Comparison of ENCODE assay signal across 8 cellular contexts in the genomic region with DNA sequence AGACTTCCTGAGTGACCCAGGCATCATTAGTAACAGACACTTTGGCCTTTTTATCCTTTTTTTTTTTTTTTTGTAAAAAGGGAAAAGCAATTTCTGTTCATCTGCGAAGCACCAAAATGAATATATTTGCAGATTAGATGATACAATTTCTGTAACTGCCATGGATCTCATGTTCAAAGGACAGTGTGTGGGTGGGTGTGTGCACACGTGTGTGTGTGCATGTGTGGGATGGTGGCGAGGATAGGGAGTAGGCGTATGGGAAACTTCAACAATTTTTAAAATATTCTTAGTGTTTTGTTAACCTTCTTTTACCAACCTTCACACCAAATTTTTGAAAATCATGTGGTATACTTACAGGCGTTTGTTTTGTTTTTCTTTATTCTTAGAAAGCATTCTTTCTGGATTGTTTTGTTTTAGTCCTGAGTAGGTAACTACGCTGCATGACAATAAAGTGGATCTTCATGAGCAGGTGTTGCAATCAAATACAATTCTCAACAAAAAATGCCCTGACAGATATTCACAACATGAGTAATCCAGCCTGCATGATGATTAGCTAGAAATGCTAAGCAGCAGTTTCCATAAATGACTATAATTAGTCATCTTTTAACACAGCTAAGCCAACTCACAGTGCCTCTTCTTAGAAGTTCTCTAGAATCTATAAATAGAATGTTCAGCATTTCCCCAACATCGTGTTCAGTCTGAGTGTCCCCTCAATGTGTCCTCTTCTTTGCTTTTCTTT. TPM values are rescaled to one million over a fixed set of nuclear protein-coding genes. Genes with fewer than 3 reads are reported as not detected.
DNase-seq lines count a peak whose midpoint lies in the region; ATAC-seq and TF ChIP-seq lines count a peak whose summit lies in the region.

No MANE protein-coding gene starts in this region.

- TF ChIP-seq CTCF in GM10248 (IDR thresholded peaks at IDR 0.05; ENCODE audit: control extremely low read depth, extremely low read depth, low read depth, missing control alignments) (no peak), NB4 (IDR thresholded peaks at IDR 0.05; ENCODE audit: low read depth, low read length) (no peak), fibroblast of lung (conservative IDR thresholded peaks at IDR 0.05 in 1 of 2, IDR thresholded peaks at IDR 0.05 in 1 of 2; ENCODE audit: low read depth in 1 of 2, low read length in 2 of 2) (no peak)

- no peak overlapping the region for H3K9ac ChIP-seq in fibroblast of lung (ENCODE audit: insufficient read depth, low read length)

- H3K4me3 ChIP-seq in NB4 (ENCODE audit: low read depth, low read length) (no peak overlapping the region), fibroblast of lung (replicated peaks in 1 of 4; ENCODE audit: control extremely low read depth in 1 of 4, insufficient read depth in 1 of 4, low read depth in 3 of 4, low read length in 4 of 4) (no peak overlapping the region)

- no peak for TF ChIP-seq POLR2A in NB4 (IDR thresholded peaks at IDR 0.05; ENCODE audit: extremely low read depth, insufficient read length)

- H2AFZ ChIP-seq in fibroblast of lung (ENCODE audit: low read length): no peak overlapping the region

- H4K20me1 ChIP-seq in fibroblast of lung (ENCODE audit: control insufficient read depth, extremely low read depth, insufficient read depth, low read length): no peaks in the 10 kb centered on the region

- CTCF ChIA-PET in GM10248 (lab: Yijun Ruan, JAX): interaction anchor here (1.0 to 9.8 kb wide), 6 partner anchors 16 to 474 kb away, joined by 3 to 188 read pairs (median 8); no protein-coding TSS in a partner anchor

- H3K4me1 Mint-ChIP-seq in immature natural killer cell: no peaks in the 10 kb centered on the region

- POLR2A ChIA-PET in GM10248 (lab: Yijun Ruan, JAX): interaction anchor here (0.7 kb wide), 1 partner anchor 251 kb away, joined by 3 read pairs; no protein-coding TSS in a partner anchor

- ATAC-seq in GM21447 (IDR thresholded peaks at IDR 0.05; ENCODE audit: unreplicated experiment) (peak; percentile 62), GM21528 (IDR thresholded peaks at IDR 0.05; ENCODE audit: low FRiP score, unreplicated experiment) (no peak)

- peaks cover 2 to 5% (median 2%) of the 10 kb centered on the region in 3 donors for H3K27me3 Mint-ChIP-seq in immature natural killer cell (ENCODE audit: low read depth in 3 of 3)

- no peak overlapping the region for H3K27ac Mint-ChIP-seq in immature natural killer cell

- H3K36me3 Mint-ChIP-seq in immature natural killer cell: no peaks in the 10 kb centered on the region

- no peaks in the 10 kb centered on the region for H3K36me3 ChIP-seq in fibroblast of lung (ENCODE audit: control insufficient read depth, insufficient read depth, low read length)

- peak overlapping the region; percentile 60 for H3K27ac ChIP-seq in fibroblast of lung (ENCODE audit: insufficient read depth, low read length)

- H3K9me3 ChIP-seq in fibroblast of lung (ENCODE audit: control insufficient read depth, insufficient read depth, low read depth, low read length): no peaks in the 10 kb centered on the region

- H3K4me1 ChIP-seq in fibroblast of lung (ENCODE audit: control insufficient read depth, extremely low read depth, insufficient read depth, low read length): peaks cover 12% of the 10 kb centered on the region

- H3K79me2 ChIP-seq in fibroblast of lung (ENCODE audit: control insufficient read depth, insufficient read depth, low read length): no peaks in the 10 kb centered on the region

- no peak overlapping the region for H3K4me3 Mint-ChIP-seq in immature natural killer cell

- peaks cover 0 to 4% (median 0%) of the 10 kb centered on the region in 6 donors for H3K9me3 Mint-ChIP-seq in immature natural killer cell

- no peaks in the 10 kb centered on the region for H3K27me3 ChIP-seq in fibroblast of lung (ENCODE audit: control insufficient read depth, insufficient read depth, low read length)

- peak; percentile 65 for DNase-seq in GM10248 (ENCODE audit: extremely low spot score)
- peak; percentile 48 for DNase-seq in NB4 (ENCODE audit: low read depth)
- peak; percentile 59 to 92 for DNase-seq in fibroblast of lung (ENCODE audit: low read depth in 2 of 2)
- DNase-seq in immature natural killer cell: no peak
- no peak for DNase-seq in DMS79 (lab: John Stamatoyannopoulos, UW)
- no peak for DNase-seq in NCI-H2029 treated with DMSO at 0.1 percent for 48 hours (lab: John Stamatoyannopoulos, UW)

- H3K4me2 ChIP-seq in fibroblast of lung (ENCODE audit: extremely low read depth, insufficient read depth, low read length): peak overlapping the region; percentile 65

RNA-seq across cellular contexts. Expression of gene RMDN2, which starts 53.5 kb away (rescaled TPM):
- total RNA-seq in fibroblast of lung: 5.1 and 5.4 TPM in 2 replicates
- 4.9 and 9.2 TPM in 2 replicates for polyA plus RNA-seq in fibroblast of lung
- polyA plus RNA-seq in fibroblast of lung (2012): 2.9 and 5.9 TPM in 2 replicates
- polyA minus RNA-seq in fibroblast of lung (ENCODE audit: low replicate concordance): not detected in 2 replicates
- polyA plus RNA-seq in immature natural killer cell: 1 to 10 TPM; 4.4 to 7.7 (median 6.3) TPM

Comparison
In these comparisons a context has a peak if more than half of its experiments do, and no peak if none do; other contexts are left out.
1. DNase-seq: peak in GM10248 (single experiment), NB4 (single experiment) and fibroblast of lung (2 of 2); none in immature natural killer cell (0 of 3), DMS79 (single experiment) and NCI-H2029 treated with DMSO at 0.1 percent for 48 hours (single experiment).